ENCODE assay signal across 27 cellular contexts in genomic region chr3:143313598-143314188, GRCh38.
"Had no signal": no experiment of that assay in that cellular context is flagged by ENCODE, and none has a peak within 500 bp of the region (broad histone marks: within the 10 kb centered on the region; RNA-seq: fewer than 3 reads in every experiment).

No MANE protein-coding gene starts in this region.

- H3K27me3 Mint-ChIP-seq: naive thymus-derived CD8-positive, alpha-beta T cell; stimulated activated naive B cell treated with anti-CD40 and anti-IgM and Interleukin-4, amounts not matched to agents 10 μg/mL and 1 μg/mL and 100 μg/mL, for 72 hours had no signal

- DNase-seq: hypothalamus; immature natural killer cell; islet precursor cell; left ventricle myocardium inferior; naive thymus-derived CD8-positive, alpha-beta T cell; nephron progenitor cell; occipital lobe; ovary; stimulated activated CD4-positive, alpha-beta T cell treated with anti-CD3 and anti-CD28 coated beads, Interleukin-12 subunit alpha, Interleukin-12 subunit beta, amount 100 ng/mL, for 4 hours; stimulated activated CD4-positive, alpha-beta T cell treated with anti-CD3 and anti-CD28 coated beads, Interleukin-15, amount 100 ng/mL, for 24 hours; stimulated activated CD4-positive, alpha-beta T cell treated with anti-CD3 and anti-CD28 coated beads, Interleukin-2, amount 100 ng/mL, for 24 hours; stimulated activated CD4-positive, alpha-beta T cell treated with anti-CD3 and anti-CD28 coated beads, Interleukin-4, amount 100 ng/mL, for 1 hour; stimulated activated naive B cell treated with anti-CD40 and anti-IgM and Interleukin-4, amounts not matched to agents 10 μg/mL and 1 μg/mL and 100 μg/mL, for 72 hours; stimulated activated naive CD8-positive, alpha-beta T cell treated with anti-CD3 and anti-CD28 coated beads, Interleukin-15, Interleukin-2, amounts not matched to agents 100 U/mL and 50 U/mL, for 24 hours; stomach; tibial artery; trophoblast cell; upper lobe of right lung had no signal

- H3K9me3 ChIP-seq: left ventricle myocardium inferior, neutrophil, ovary, right atrium auricular region, stomach, thoracic aorta, tibial artery, upper lobe of right lung had no signal

- FAIRE-seq: urothelium cell line had no signal

- ATAC-seq: naive thymus-derived CD8-positive, alpha-beta T cell; sciatic nerve; stimulated activated naive B cell treated with anti-CD40 and anti-IgM and Interleukin-4, amounts not matched to agents 10 μg/mL and 1 μg/mL and 100 μg/mL, for 72 hours; stimulated activated naive CD8-positive, alpha-beta T cell treated with anti-CD3 and anti-CD28 coated beads, Interleukin-15, Interleukin-2, amounts not matched to agents 100 U/mL and 50 U/mL, for 24 hours; upper lobe of right lung had no signal

- H3K4me2 ChIP-seq: neural progenitor cell had no signal

- H3K36me3 Mint-ChIP-seq: neural progenitor cell; stimulated activated naive B cell treated with anti-CD40 and anti-IgM and Interleukin-4, amounts not matched to agents 10 μg/mL and 1 μg/mL and 100 μg/mL, for 72 hours had no signal

- H3K9ac ChIP-seq: neural progenitor cell had no signal

- H3K4me1 Mint-ChIP-seq: stimulated activated naive B cell treated with anti-CD40 and anti-IgM and Interleukin-4, amounts not matched to agents 10 μg/mL and 1 μg/mL and 100 μg/mL, for 72 hours had no signal

- H3K36me3 ChIP-seq: left ventricle myocardium inferior, neural progenitor cell, neutrophil, ovary, right atrium auricular region, stomach, thoracic aorta, tibial artery, upper lobe of right lung had no signal

- H3K4me3 ChIP-seq: left ventricle myocardium inferior, lung, neural progenitor cell, ovary, right atrium auricular region, skin epidermis, stomach, thoracic aorta, tibial artery, upper lobe of right lung had no signal

- H3K9me3 Mint-ChIP-seq: immature natural killer cell; naive thymus-derived CD8-positive, alpha-beta T cell; nephron progenitor cell; neural progenitor cell; stimulated activated naive B cell treated with anti-CD40 and anti-IgM and Interleukin-4, amounts not matched to agents 10 μg/mL and 1 μg/mL and 100 μg/mL, for 72 hours had no signal

- H3K4me3 Mint-ChIP-seq: immature natural killer cell; nephron progenitor cell; neural progenitor cell; stimulated activated naive B cell treated with anti-CD40 and anti-IgM and Interleukin-4, amounts not matched to agents 10 μg/mL and 1 μg/mL and 100 μg/mL, for 72 hours had no signal

- H3K4me1 ChIP-seq: neural progenitor cell had no signal

- H3K27ac ChIP-seq: left ventricle myocardium inferior, neural progenitor cell, neutrophil, ovary, right atrium auricular region, stomach, thoracic aorta, tibial artery, upper lobe of right lung had no signal

- H3K27me3 ChIP-seq: neural progenitor cell, neutrophil, ovary, right atrium auricular region, stomach, tibial artery, upper lobe of right lung had no signal

- H2AFZ ChIP-seq: neural progenitor cell had no signal

- H3K27ac Mint-ChIP-seq: progenitor cell of endocrine pancreas; stimulated activated naive B cell treated with anti-CD40 and anti-IgM and Interleukin-4, amounts not matched to agents 10 μg/mL and 1 μg/mL and 100 μg/mL, for 72 hours had no signal
